In the genomic region with DNA sequence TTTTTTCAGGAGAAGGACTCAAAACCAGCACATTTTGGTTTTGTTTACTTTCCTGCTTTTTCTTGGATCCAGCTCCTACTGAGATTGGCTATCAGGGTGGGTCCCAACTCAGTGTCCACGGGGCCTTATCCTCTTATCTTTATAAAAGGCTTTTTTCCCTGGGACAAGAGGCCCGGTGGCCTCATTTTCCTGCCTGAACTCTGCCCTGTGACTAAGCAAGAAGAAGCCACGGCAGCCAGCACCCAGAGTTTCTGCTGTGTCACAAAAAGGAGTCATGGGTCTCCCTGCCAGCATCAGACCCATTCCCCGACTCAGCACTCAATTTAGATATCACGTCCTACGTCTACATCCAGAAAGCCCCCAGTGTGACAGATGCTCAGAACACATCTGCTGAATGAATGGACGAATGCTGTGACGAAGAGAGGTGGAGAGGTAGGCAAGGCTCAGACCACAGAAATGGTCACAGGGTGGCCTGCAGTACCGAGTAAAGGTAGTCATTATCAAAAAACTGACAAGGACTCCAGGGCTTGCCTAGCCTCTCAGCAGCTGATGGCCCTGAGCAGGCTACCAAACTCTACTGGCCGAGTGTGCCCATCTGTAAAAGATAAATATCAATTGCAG, we compare ENCODE assay signal across 1 cellular context.
A peak's percentile ranks its signal among the peaks of the same experiment; 100 is the strongest.
TF ChIP-seq lines count a peak whose summit lies in the region.

No MANE protein-coding gene starts in this region.

TF ChIP-seq in HepG2, 621 proteins besides CTCF, POLR2A, EP300 and RAD21 (continued from another document and continues in another):
- TF ChIP-seq, protein P1, sequence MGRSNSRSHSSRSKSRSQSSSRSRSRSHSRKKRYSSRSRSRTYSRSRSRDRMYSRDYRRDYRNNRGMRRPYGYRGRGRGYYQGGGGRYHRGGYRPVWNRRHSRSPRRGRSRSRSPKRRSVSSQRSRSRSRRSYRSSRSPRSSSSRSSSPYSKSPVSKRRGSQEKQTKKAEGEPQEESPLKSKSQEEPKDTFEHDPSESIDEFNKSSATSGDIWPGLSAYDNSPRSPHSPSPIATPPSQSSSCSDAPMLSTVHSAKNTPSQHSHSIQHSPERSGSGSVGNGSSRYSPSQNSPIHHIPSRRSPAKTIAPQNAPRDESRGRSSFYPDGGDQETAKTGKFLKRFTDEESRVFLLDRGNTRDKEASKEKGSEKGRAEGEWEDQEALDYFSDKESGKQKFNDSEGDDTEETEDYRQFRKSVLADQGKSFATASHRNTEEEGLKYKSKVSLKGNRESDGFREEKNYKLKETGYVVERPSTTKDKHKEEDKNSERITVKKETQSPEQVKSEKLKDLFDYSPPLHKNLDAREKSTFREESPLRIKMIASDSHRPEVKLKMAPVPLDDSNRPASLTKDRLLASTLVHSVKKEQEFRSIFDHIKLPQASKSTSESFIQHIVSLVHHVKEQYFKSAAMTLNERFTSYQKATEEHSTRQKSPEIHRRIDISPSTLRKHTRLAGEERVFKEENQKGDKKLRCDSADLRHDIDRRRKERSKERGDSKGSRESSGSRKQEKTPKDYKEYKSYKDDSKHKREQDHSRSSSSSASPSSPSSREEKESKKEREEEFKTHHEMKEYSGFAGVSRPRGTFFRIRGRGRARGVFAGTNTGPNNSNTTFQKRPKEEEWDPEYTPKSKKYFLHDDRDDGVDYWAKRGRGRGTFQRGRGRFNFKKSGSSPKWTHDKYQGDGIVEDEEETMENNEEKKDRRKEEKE (IDR thresholded peaks at IDR 0.05), result no peak
- TF ChIP-seq ZFX (CRISPR knock-in tag; IDR thresholded peaks at IDR 0.05; ENCODE audit: low read depth), result peak; percentile 68; the same call in 1 of the 2 replicates
- TF ChIP-seq IRF2 (CRISPR knock-in tag; IDR thresholded peaks at IDR 0.05), result peak; percentile 49; the same call in 1 of the 2 replicates
- no peak for TF ChIP-seq LCORL (IDR thresholded peaks at IDR 0.05)
- peak; percentile 82; the same call in 1 of the 2 replicates for TF ChIP-seq LCORL (CRISPR knock-in tag; IDR thresholded peaks at IDR 0.05)
- TF ChIP-seq, protein P2, sequence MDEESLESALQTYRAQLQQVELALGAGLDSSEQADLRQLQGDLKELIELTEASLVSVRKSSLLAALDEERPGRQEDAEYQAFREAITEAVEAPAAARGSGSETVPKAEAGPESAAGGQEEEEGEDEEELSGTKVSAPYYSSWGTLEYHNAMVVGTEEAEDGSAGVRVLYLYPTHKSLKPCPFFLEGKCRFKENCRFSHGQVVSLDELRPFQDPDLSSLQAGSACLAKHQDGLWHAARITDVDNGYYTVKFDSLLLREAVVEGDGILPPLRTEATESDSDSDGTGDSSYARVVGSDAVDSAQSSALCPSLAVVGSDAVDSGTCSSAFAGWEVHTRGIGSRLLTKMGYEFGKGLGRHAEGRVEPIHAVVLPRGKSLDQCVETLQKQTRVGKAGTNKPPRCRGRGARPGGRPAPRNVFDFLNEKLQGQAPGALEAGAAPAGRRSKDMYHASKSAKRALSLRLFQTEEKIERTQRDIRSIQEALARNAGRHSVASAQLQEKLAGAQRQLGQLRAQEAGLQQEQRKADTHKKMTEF (CRISPR knock-in tag; IDR thresholded peaks at IDR 0.05), result peak; percentile 61
- TF ChIP-seq ZFP62 (CRISPR knock-in tag; IDR thresholded peaks at IDR 0.05), result no peak
- peak; percentile 56; the same call in 1 of the 2 replicates for TF ChIP-seq ZFY (CRISPR knock-in tag; IDR thresholded peaks at IDR 0.05)
- peak; percentile 78 for TF ChIP-seq NCOA2 (CRISPR knock-in tag; IDR thresholded peaks at IDR 0.05)
- TF ChIP-seq ZNF121 (CRISPR knock-in tag; IDR thresholded peaks at IDR 0.05), result 0 out of 2 replicates have a peak, but pooled peaks have one; percentile 31
- TF ChIP-seq KDM1A (CRISPR knock-in tag; IDR thresholded peaks at IDR 0.05), result 0 out of 2 replicates have a peak, but pooled peaks have one; percentile 19
- TF ChIP-seq CEBPG (CRISPR knock-in tag; IDR thresholded peaks at IDR 0.05), result peak; percentile 44; the same call in 1 of the 2 replicates
- TF ChIP-seq PTBP1 (IDR thresholded peaks at IDR 0.05; ENCODE audit: low read depth, low read length, poor library complexity, severe bottlenecking), result no peak
- peak; percentile 87 for TF ChIP-seq KDM6A (CRISPR knock-in tag; IDR thresholded peaks at IDR 0.05; ENCODE audit: low read depth)
- no peak for TF ChIP-seq FOXC1 (CRISPR knock-in tag; IDR thresholded peaks at IDR 0.05; ENCODE audit: borderline replicate concordance)
- TF ChIP-seq SOX13 (IDR thresholded peaks at IDR 0.05), result no peak; the same call in 1 of the 2 replicates
- TF ChIP-seq SOX13 (CRISPR knock-in tag; conservative IDR thresholded peaks at IDR 0.05 in 1 of 2, IDR thresholded peaks at IDR 0.05 in 1 of 2), result peak in 1 of 2 experiments; percentile 77; a peak in 2 of 4 replicates
- TF ChIP-seq, protein P3, sequence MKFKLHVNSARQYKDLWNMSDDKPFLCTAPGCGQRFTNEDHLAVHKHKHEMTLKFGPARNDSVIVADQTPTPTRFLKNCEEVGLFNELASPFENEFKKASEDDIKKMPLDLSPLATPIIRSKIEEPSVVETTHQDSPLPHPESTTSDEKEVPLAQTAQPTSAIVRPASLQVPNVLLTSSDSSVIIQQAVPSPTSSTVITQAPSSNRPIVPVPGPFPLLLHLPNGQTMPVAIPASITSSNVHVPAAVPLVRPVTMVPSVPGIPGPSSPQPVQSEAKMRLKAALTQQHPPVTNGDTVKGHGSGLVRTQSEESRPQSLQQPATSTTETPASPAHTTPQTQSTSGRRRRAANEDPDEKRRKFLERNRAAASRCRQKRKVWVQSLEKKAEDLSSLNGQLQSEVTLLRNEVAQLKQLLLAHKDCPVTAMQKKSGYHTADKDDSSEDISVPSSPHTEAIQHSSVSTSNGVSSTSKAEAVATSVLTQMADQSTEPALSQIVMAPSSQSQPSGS (CRISPR knock-in tag; IDR thresholded peaks at IDR 0.05), result 0 out of 2 replicates have a peak, but pooled peaks have one; percentile 56
- TF ChIP-seq RXRA (CRISPR knock-in tag; IDR thresholded peaks at IDR 0.05), result peak; percentile 79
- TF ChIP-seq CREM (IDR thresholded peaks at IDR 0.05), result peak; percentile 48
- no peak for TF ChIP-seq CREM (CRISPR knock-in tag; IDR thresholded peaks at IDR 0.05)
- TF ChIP-seq, protein P4, sequence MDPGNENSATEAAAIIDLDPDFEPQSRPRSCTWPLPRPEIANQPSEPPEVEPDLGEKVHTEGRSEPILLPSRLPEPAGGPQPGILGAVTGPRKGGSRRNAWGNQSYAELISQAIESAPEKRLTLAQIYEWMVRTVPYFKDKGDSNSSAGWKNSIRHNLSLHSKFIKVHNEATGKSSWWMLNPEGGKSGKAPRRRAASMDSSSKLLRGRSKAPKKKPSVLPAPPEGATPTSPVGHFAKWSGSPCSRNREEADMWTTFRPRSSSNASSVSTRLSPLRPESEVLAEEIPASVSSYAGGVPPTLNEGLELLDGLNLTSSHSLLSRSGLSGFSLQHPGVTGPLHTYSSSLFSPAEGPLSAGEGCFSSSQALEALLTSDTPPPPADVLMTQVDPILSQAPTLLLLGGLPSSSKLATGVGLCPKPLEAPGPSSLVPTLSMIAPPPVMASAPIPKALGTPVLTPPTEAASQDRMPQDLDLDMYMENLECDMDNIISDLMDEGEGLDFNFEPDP (CRISPR knock-in tag; conservative IDR thresholded peaks at IDR 0.05), result no peak
- TF ChIP-seq ZBTB20 (CRISPR knock-in tag; IDR thresholded peaks at IDR 0.05; ENCODE audit: borderline replicate concordance, low read depth), result peak; percentile 70; the same call in 1 of the 2 replicates
- 0 out of 2 replicates have a peak, but pooled peaks have one; percentile 30 for TF ChIP-seq ZHX2 (IDR thresholded peaks at IDR 0.05; ENCODE audit: low read depth)
- TF ChIP-seq ZHX2 (CRISPR knock-in tag; IDR thresholded peaks at IDR 0.05; ENCODE audit: borderline replicate concordance), result no peak
- TF ChIP-seq EHMT2 (IDR thresholded peaks at IDR 0.05; ENCODE audit: borderline replicate concordance, low read depth, low read length), result no peak
- TF ChIP-seq ZNF777 (CRISPR knock-in tag; IDR thresholded peaks at IDR 0.05), result no peak
- TF ChIP-seq SMAD3 (CRISPR knock-in tag; IDR thresholded peaks at IDR 0.05), result peak; percentile 59; the same call in 1 of the 2 replicates
- TF ChIP-seq ZNF609 (CRISPR knock-in tag; IDR thresholded peaks at IDR 0.05; ENCODE audit: borderline replicate concordance), result peak; percentile 65; the same call in 1 of the 2 replicates
- TF ChIP-seq DRAP1 (CRISPR knock-in tag; IDR thresholded peaks at IDR 0.05), result 0 out of 2 replicates have a peak, but pooled peaks have one; percentile 30
- TF ChIP-seq MED1 (CRISPR knock-in tag; IDR thresholded peaks at IDR 0.05), result peak; percentile 87
- peak; percentile 48; the same call in 1 of the 2 replicates for TF ChIP-seq BORCS8-MEF2B (CRISPR knock-in tag; IDR thresholded peaks at IDR 0.05)
- peak; percentile 99 for TF ChIP-seq MAFG (CRISPR knock-in tag; IDR thresholded peaks at IDR 0.05)
- no peak for TF ChIP-seq CCDC6 (CRISPR knock-in tag; IDR thresholded peaks at IDR 0.05)
- TF ChIP-seq MYC (CRISPR knock-in tag; IDR thresholded peaks at IDR 0.05; ENCODE audit: borderline replicate concordance), result peak; percentile 66; the same call in 1 of the 2 replicates
- TF ChIP-seq GATAD2A (CRISPR knock-in tag; IDR thresholded peaks at IDR 0.05), result peak; percentile 92
- no peak for TF ChIP-seq TAF1 (CRISPR knock-in tag; IDR thresholded peaks at IDR 0.05)
- peak; percentile 67 for TF ChIP-seq ZBTB7B (CRISPR knock-in tag; IDR thresholded peaks at IDR 0.05)
